1 cellular context compared by ENCODE assay signal in genomic region chr12:119665164-119665929, GRCh38.
A peak's percentile ranks its signal among the peaks of the same experiment; 100 is the strongest.
TF ChIP-seq lines count a peak whose summit lies in the region.

No MANE protein-coding gene starts in this region.

TF ChIP-seq in K562, 482 proteins besides CTCF, POLR2A, EP300 and RAD21 (continued from another document and continues in another):
- TF ChIP-seq CHAMP1 (IDR thresholded peaks at IDR 0.05): peak; percentile 99
- TF ChIP-seq E2F3 (CRISPR knock-in tag; IDR thresholded peaks at IDR 0.05): 0 out of 2 replicates have a peak, but pooled peaks have one; percentile 33
- TF ChIP-seq NFIX (CRISPR knock-in tag; IDR thresholded peaks at IDR 0.05; ENCODE audit: low read depth): no peak
- peak; percentile 73 to 97 for TF ChIP-seq AFF1 (IDR thresholded peaks at IDR 0.05; ENCODE audit: low read depth in 1 of 2, partially characterized antibody in 2 of 2)
- TF ChIP-seq ZNF184 (CRISPR knock-in tag; IDR thresholded peaks at IDR 0.05): no peak
- TF ChIP-seq PTRF (tag; IDR thresholded peaks at IDR 0.05): 0 out of 2 replicates have a peak, but pooled peaks have one; percentile 53
- no peak for TF ChIP-seq ZNF830 (CRISPR knock-in tag; IDR thresholded peaks at IDR 0.05)
- TF ChIP-seq CEBPB (tag; IDR thresholded peaks at IDR 0.05): peak; percentile 92
- TF ChIP-seq TCFL5 (CRISPR knock-in tag; conservative IDR thresholded peaks at IDR 0.05): peak; percentile 88
- no peak for TF ChIP-seq PPARD (CRISPR knock-in tag; IDR thresholded peaks at IDR 0.05)
- no peak for TF ChIP-seq SNRNP70 (optimal IDR thresholded peaks at IDR 0.05; ENCODE audit: low read depth, low read length)
- 0 out of 2 replicates have a peak, but pooled peaks have one; percentile 59 for TF ChIP-seq PHTF2 (CRISPR knock-in tag; IDR thresholded peaks at IDR 0.05)
- no peak for TF ChIP-seq ZNF277 (CRISPR knock-in tag; IDR thresholded peaks at IDR 0.05; ENCODE audit: borderline replicate concordance)
- no peak for TF ChIP-seq HNRNPL (IDR thresholded peaks at IDR 0.05; ENCODE audit: low read depth, low read length)
- TF ChIP-seq ZNF146 (CRISPR knock-in tag; IDR thresholded peaks at IDR 0.05; ENCODE audit: unreplicated experiment): no peak
- TF ChIP-seq ZNF239 (CRISPR knock-in tag; IDR thresholded peaks at IDR 0.05): peak; percentile 87
- no peak for TF ChIP-seq WHSC1 (IDR thresholded peaks at IDR 0.05; ENCODE audit: low read length)
- no peak for TF ChIP-seq KDM5B (IDR thresholded peaks at IDR 0.05; ENCODE audit: insufficient replicate concordance, low read depth, low read length)
- TF ChIP-seq HMG20B (CRISPR knock-in tag; IDR thresholded peaks at IDR 0.05): no peak
- TF ChIP-seq MEIS2 (IDR thresholded peaks at IDR 0.05; ENCODE audit: partially characterized antibody): peak; percentile 92
- TF ChIP-seq DMBX1 (CRISPR knock-in tag; IDR thresholded peaks at IDR 0.05; ENCODE audit: borderline replicate concordance): peak; percentile 98
- TF ChIP-seq, protein P1, sequence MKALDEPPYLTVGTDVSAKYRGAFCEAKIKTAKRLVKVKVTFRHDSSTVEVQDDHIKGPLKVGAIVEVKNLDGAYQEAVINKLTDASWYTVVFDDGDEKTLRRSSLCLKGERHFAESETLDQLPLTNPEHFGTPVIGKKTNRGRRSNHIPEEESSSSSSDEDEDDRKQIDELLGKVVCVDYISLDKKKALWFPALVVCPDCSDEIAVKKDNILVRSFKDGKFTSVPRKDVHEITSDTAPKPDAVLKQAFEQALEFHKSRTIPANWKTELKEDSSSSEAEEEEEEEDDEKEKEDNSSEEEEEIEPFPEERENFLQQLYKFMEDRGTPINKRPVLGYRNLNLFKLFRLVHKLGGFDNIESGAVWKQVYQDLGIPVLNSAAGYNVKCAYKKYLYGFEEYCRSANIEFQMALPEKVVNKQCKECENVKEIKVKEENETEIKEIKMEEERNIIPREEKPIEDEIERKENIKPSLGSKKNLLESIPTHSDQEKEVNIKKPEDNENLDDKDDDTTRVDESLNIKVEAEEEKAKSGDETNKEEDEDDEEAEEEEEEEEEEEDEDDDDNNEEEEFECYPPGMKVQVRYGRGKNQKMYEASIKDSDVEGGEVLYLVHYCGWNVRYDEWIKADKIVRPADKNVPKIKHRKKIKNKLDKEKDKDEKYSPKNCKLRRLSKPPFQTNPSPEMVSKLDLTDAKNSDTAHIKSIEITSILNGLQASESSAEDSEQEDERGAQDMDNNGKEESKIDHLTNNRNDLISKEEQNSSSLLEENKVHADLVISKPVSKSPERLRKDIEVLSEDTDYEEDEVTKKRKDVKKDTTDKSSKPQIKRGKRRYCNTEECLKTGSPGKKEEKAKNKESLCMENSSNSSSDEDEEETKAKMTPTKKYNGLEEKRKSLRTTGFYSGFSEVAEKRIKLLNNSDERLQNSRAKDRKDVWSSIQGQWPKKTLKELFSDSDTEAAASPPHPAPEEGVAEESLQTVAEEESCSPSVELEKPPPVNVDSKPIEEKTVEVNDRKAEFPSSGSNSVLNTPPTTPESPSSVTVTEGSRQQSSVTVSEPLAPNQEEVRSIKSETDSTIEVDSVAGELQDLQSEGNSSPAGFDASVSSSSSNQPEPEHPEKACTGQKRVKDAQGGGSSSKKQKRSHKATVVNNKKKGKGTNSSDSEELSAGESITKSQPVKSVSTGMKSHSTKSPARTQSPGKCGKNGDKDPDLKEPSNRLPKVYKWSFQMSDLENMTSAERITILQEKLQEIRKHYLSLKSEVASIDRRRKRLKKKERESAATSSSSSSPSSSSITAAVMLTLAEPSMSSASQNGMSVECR (CRISPR knock-in tag; IDR thresholded peaks at IDR 0.05): no peak
- TF ChIP-seq CBFA2T3 (IDR thresholded peaks at IDR 0.05): peak; percentile 100
- no peak for TF ChIP-seq COPS2 (conservative IDR thresholded peaks at IDR 0.05)
- TF ChIP-seq OTX1 (CRISPR knock-in tag; IDR thresholded peaks at IDR 0.05): peak; percentile 92; the same call in 1 of the 2 replicates
- peak in 1 of 2 experiments; percentile 79; a peak in 2 of 4 replicates for TF ChIP-seq FOXA3 (CRISPR knock-in tag; conservative IDR thresholded peaks at IDR 0.05 in 1 of 2, IDR thresholded peaks at IDR 0.05 in 1 of 2)
- peak; percentile 92 for TF ChIP-seq CREB3 (tag; conservative IDR thresholded peaks at IDR 0.05; ENCODE audit: low read depth)
- TF ChIP-seq THRB (CRISPR knock-in tag; conservative IDR thresholded peaks at IDR 0.05): peak; percentile 92
- TF ChIP-seq SMC3 (conservative IDR thresholded peaks at IDR 0.05; ENCODE audit: insufficient read depth, low read depth, low read length): no peak
- peak; percentile 98 for TF ChIP-seq ZNF197 (CRISPR knock-in tag; IDR thresholded peaks at IDR 0.05; ENCODE audit: low read depth)
- TF ChIP-seq, protein P2, sequence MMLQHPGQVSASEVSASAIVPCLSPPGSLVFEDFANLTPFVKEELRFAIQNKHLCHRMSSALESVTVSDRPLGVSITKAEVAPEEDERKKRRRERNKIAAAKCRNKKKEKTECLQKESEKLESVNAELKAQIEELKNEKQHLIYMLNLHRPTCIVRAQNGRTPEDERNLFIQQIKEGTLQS (IDR thresholded peaks at IDR 0.05): peak; percentile 67; the same call in 1 of the 2 replicates
- TF ChIP-seq, protein P2 (CRISPR knock-in tag; conservative IDR thresholded peaks at IDR 0.05): 0 out of 2 replicates have a peak, but pooled peaks have one; percentile 53
- TF ChIP-seq, protein P3, sequence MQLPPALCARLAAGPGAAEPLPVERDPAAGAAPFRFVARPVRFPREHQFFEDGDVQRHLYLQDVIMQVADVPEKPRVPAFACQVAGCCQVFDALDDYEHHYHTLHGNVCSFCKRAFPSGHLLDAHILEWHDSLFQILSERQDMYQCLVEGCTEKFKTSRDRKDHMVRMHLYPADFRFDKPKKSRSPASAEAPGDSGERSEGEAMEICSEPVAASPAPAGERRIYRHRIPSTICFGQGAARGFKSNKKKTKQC (CRISPR knock-in tag; IDR thresholded peaks at IDR 0.05): no peak
- TF ChIP-seq ZNF124 (CRISPR knock-in tag; IDR thresholded peaks at IDR 0.05): no peak
- TF ChIP-seq ELF4 (CRISPR knock-in tag; IDR thresholded peaks at IDR 0.05): peak; percentile 98
- TF ChIP-seq ZNF644 (tag; IDR thresholded peaks at IDR 0.05; ENCODE audit: low read depth): peak; percentile 99
- peak; percentile 98 for TF ChIP-seq CCNT2 (IDR thresholded peaks at IDR 0.05; ENCODE audit: borderline replicate concordance, extremely low read depth, insufficient read length, low read depth, low read length)
- TF ChIP-seq, protein P4, sequence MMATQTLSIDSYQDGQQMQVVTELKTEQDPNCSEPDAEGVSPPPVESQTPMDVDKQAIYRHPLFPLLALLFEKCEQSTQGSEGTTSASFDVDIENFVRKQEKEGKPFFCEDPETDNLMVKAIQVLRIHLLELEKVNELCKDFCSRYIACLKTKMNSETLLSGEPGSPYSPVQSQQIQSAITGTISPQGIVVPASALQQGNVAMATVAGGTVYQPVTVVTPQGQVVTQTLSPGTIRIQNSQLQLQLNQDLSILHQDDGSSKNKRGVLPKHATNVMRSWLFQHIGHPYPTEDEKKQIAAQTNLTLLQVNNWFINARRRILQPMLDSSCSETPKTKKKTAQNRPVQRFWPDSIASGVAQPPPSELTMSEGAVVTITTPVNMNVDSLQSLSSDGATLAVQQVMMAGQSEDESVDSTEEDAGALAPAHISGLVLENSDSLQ (IDR thresholded peaks at IDR 0.05): peak; percentile 57; the same call in 1 of the 2 replicates
- no peak for TF ChIP-seq U2AF2 (optimal IDR thresholded peaks at IDR 0.05; ENCODE audit: low read depth, low read length)
- TF ChIP-seq HOXB6 (CRISPR knock-in tag; IDR thresholded peaks at IDR 0.05; ENCODE audit: borderline replicate concordance): no peak
- peak; percentile 99 for TF ChIP-seq TCF3 (CRISPR knock-in tag; IDR thresholded peaks at IDR 0.05)
- TF ChIP-seq HNRNPH1 (optimal IDR thresholded peaks at IDR 0.05; ENCODE audit: low read depth, low read length): no peak
- TF ChIP-seq HES1 (IDR thresholded peaks at IDR 0.05; ENCODE audit: low read depth): peak; percentile 98
- TF ChIP-seq NFIC (IDR thresholded peaks at IDR 0.05): peak; percentile 99
- TF ChIP-seq ZNF354B (CRISPR knock-in tag; IDR thresholded peaks at IDR 0.05): peak; percentile 84
